In genomic region chr20:32109392-32110172, GRCh38 we compare ENCODE assay signal across 8 cellular contexts. TPM values are rescaled to one million over a fixed set of nuclear protein-coding genes. Genes with fewer than 3 reads are reported as not detected.
DNase-seq lines count a peak whose midpoint lies in the region; ATAC-seq and TF ChIP-seq lines count a peak whose summit lies in the region.

TSS of gene TM9SF4 (plus strand) at chr20:32109714. CDS start at chr20:32109741, 27 bp downstream.

- peak within 1 kb of the TSS; percentile 100 for H3K27ac Mint-ChIP-seq in T-helper 17 cell

- no peaks in the 10 kb centered on the region for H3K27me3 Mint-ChIP-seq in T-helper 17 cell

- peak; percentile 91 for DNase-seq in NCI-H1694 treated with DMSO at 0.1 percent for 48 hours (lab: John Stamatoyannopoulos, UW)
- peak; percentile 68 to 80 (median 73) for DNase-seq in T-helper 17 cell
- peak; percentile 91 for DNase-seq in left ventricle myocardium superior
- DNase-seq in prostate gland (ENCODE audit: low spot score), result peak; percentile 85

- peaks cover 26% of the 10 kb centered on the region for H3K4me1 Mint-ChIP-seq in T-helper 17 cell

- TF ChIP-seq CTCF in prostate gland (IDR thresholded peaks at IDR 0.05), result peak in 1 of 4 experiments; percentile 18

- H3K36me3 ChIP-seq in prostate gland, result no peaks in the 10 kb centered on the region
- no peaks in the 10 kb centered on the region for H3K36me3 ChIP-seq in urinary bladder (ENCODE audit: insufficient read depth)

- H3K4me3 ChIP-seq in prostate gland, result peak within 1 kb of the TSS; percentile 83 to 91
- H3K4me3 ChIP-seq in urinary bladder (ENCODE audit: low read depth, low read length), result peak within 1 kb of the TSS; percentile 75

- H3K9me3 ChIP-seq in T-helper 17 cell (ENCODE audit: control insufficient read depth, low read length, poor library complexity, severe bottlenecking), result no peaks in the 10 kb centered on the region
- no peaks in the 10 kb centered on the region for H3K9me3 ChIP-seq in prostate gland

- H3K27me3 ChIP-seq in prostate gland (replicated peaks; ENCODE audit: insufficient read depth), result no peaks in the 10 kb centered on the region

- peaks cover 3% of the 10 kb centered on the region for H3K4me1 ChIP-seq in prostate gland (replicated peaks)
- H3K4me1 ChIP-seq in urinary bladder (ENCODE audit: insufficient read depth), result no peaks in the 10 kb centered on the region

- H3K36me3 Mint-ChIP-seq in T-helper 17 cell (ENCODE audit: low read depth), result peaks cover 6% of the 10 kb centered on the region

- WGBS in prostate gland, result under 1% methylated on average over 38 of the region's 38 CpGs
- WGBS in urinary bladder, result under 1% methylated on average over 38 of the region's 38 CpGs

- intact Hi-C loops in left ventricle myocardium superior (cut with micrococcal nuclease), result no loop called here
- intact Hi-C loops in prostate gland (cut with DNase I), result loop anchor here (10.0 kb wide), 1 partner anchor 95 kb away; the partner anchor contains the start of genes PLAGL2 and POFUT1

- TF ChIP-seq POLR2A in GM15510 (IDR thresholded peaks at IDR 0.05; ENCODE audit: borderline replicate concordance, extremely low read depth, insufficient read length), result peak; percentile 80
- TF ChIP-seq POLR2A in prostate gland (IDR thresholded peaks at IDR 0.05), result peak; percentile 51

- H3K4me3 Mint-ChIP-seq in T-helper 17 cell, result peak within 1 kb of the TSS; percentile 97

- H3K27ac ChIP-seq in angular gyrus (ENCODE audit: low read depth, low read length) (peak within 1 kb of the TSS; percentile 99), prostate gland (peak within 1 kb of the TSS; percentile 98), urinary bladder (ENCODE audit: low read depth) (peak within 1 kb of the TSS; percentile 99)

- ATAC-seq in HG02885 (IDR thresholded peaks at IDR 0.05; ENCODE audit: poor library complexity, unreplicated experiment) (peak; percentile 85), T-helper 17 cell (peak; percentile 94), left ventricle myocardium superior (peak; percentile 95)

RNA-seq across cellular contexts. Expression of gene TM9SF4, which starts in this region (rescaled TPM):
- total RNA-seq in T-helper 17 cell, result 10 to 100 TPM; 41.2 to 42.4 TPM
- 25.6 TPM for total RNA-seq in left ventricle myocardium superior
- 10 to 100 TPM; 44.7 to 62.9 TPM for total RNA-seq in prostate gland
- total RNA-seq in urinary bladder, result 23.2 TPM
- polyA plus RNA-seq in urinary bladder, result 36.3 TPM

Comparison
In these comparisons a context has a peak if more than half of its experiments do, and no peak if none do; other contexts are left out.
1. Peak in every context shown above with its lines: DNase-seq, ATAC-seq, H3K4me3 ChIP-seq and H3K27ac ChIP-seq.